ENCODE assay signal across 8 cellular contexts in genomic region chr9:128192601-128193371, GRCh38. TPM values are rescaled to one million over a fixed set of nuclear protein-coding genes. Genes with fewer than 3 reads are reported as not detected.
DNase-seq lines count a peak whose midpoint lies in the region; ATAC-seq and TF ChIP-seq lines count a peak whose summit lies in the region.

No MANE protein-coding gene starts in this region.

- no peaks in the 10 kb centered on the region for H3K27me3 ChIP-seq in CD4-positive, alpha-beta T cell (ENCODE audit: control insufficient read depth, insufficient read depth, low read length)
- H3K27me3 ChIP-seq in cardiac muscle cell (no peaks in the 10 kb centered on the region), psoas muscle (ENCODE audit: insufficient read depth in 3 of 3, low read length in 2 of 3) (no peaks in the 10 kb centered on the region)

- peak overlapping the region; percentile 66 for H3K4me3 Mint-ChIP-seq in CD4-positive, alpha-beta T cell
- peak overlapping the region; percentile 29 for H3K4me3 Mint-ChIP-seq in activated naive CD8-positive, alpha-beta T cell treated with anti-CD3 and anti-CD28 coated beads for 36 hours

- DNase-seq in CD4-positive, alpha-beta T cell = peak in 3 of 10 experiments; percentile 18 to 58 (median 49)
- DNase-seq in NCI-H460 (ENCODE audit: extremely low read depth, low read depth) (peak; percentile 79), cardiac muscle cell (ENCODE audit: low read depth in 1 of 2, low spot score in 1 of 2) (peak in 1 of 2 donors; percentile 88), psoas muscle (peak; percentile 87 to 95), NCI-H1417 treated with DMSO at 0.1 percent for 48 hours (lab: John Stamatoyannopoulos, UW) (no peak)
- peak; percentile 70 for DNase-seq in activated naive CD8-positive, alpha-beta T cell treated with anti-CD3 and anti-CD28 coated beads for 36 hours

- H3K27ac Mint-ChIP-seq in CD4-positive, alpha-beta T cell = peak overlapping the region; percentile 54
- no peak overlapping the region for H3K27ac Mint-ChIP-seq in activated naive CD8-positive, alpha-beta T cell treated with anti-CD3 and anti-CD28 coated beads for 36 hours

- H3K36me3 ChIP-seq in cardiac muscle cell (peaks cover 8% of the 10 kb centered on the region), psoas muscle (ENCODE audit: insufficient read depth in 1 of 2, low read depth in 1 of 2) (peaks cover 0 to 27% of the 10 kb centered on the region in 2 donors)

- ATAC-seq in CD4-positive, alpha-beta T cell (ENCODE audit: poor library complexity) = peak; percentile 65
- ATAC-seq in GM21423 (IDR thresholded peaks at IDR 0.05; ENCODE audit: unreplicated experiment) = peak; percentile 52
- peak; percentile 85 to 92 (median 90) for ATAC-seq in psoas muscle
- no peak for ATAC-seq in GM19463 (IDR thresholded peaks at IDR 0.05; ENCODE audit: unreplicated experiment)

- H3K9me3 Mint-ChIP-seq in CD4-positive, alpha-beta T cell = no peaks in the 10 kb centered on the region
- no peaks in the 10 kb centered on the region for H3K9me3 Mint-ChIP-seq in activated naive CD8-positive, alpha-beta T cell treated with anti-CD3 and anti-CD28 coated beads for 36 hours

- intact Hi-C loops in CD4-positive, alpha-beta T cell (cut with DNase I, micrococcal nuclease) = loop anchor here (5.0 to 10.0 kb wide), 3 partner anchors 62 to 390 kb away; partner anchors contain the start of genes COQ4 (in 1 of the 2), FPGS (in 1 of the 2) and TRUB2 (in 1 of the 2)
- intact Hi-C loops in psoas muscle (cut with DNase I) = loop anchor here in 1 of 2 donors (5.0 kb wide), 1 partner anchor 85 kb away; the partner anchor contains the start of genes GOLGA2 and SWI5

- H3K4me1 ChIP-seq in cardiac muscle cell (ENCODE audit: low read depth) = peaks cover 19% of the 10 kb centered on the region
- H3K4me1 ChIP-seq in psoas muscle = peaks cover 16% of the 10 kb centered on the region

- H3K4me3 ChIP-seq in cardiac muscle cell (no peak overlapping the region), psoas muscle (peak overlapping the region; percentile 89)

- no peaks in the 10 kb centered on the region for H3K9me3 ChIP-seq in CD4-positive, alpha-beta T cell (ENCODE audit: control insufficient read depth, low read length)
- H3K9me3 ChIP-seq in cardiac muscle cell (ENCODE audit: low read depth) (no peaks in the 10 kb centered on the region), psoas muscle (no peaks in the 10 kb centered on the region)

- peaks cover 25% of the 10 kb centered on the region for H3K4me1 Mint-ChIP-seq in CD4-positive, alpha-beta T cell (ENCODE audit: low read depth)
- H3K4me1 Mint-ChIP-seq in activated naive CD8-positive, alpha-beta T cell treated with anti-CD3 and anti-CD28 coated beads for 36 hours = peaks cover 24% of the 10 kb centered on the region

- H3K27me3 Mint-ChIP-seq in CD4-positive, alpha-beta T cell = no peaks in the 10 kb centered on the region
- no peaks in the 10 kb centered on the region for H3K27me3 Mint-ChIP-seq in activated naive CD8-positive, alpha-beta T cell treated with anti-CD3 and anti-CD28 coated beads for 36 hours

- peak; percentile 43 for TF ChIP-seq CTCF in CD4-positive, alpha-beta T cell (IDR thresholded peaks at IDR 0.05)
- peak; percentile 38 for TF ChIP-seq CTCF in cardiac muscle cell (IDR thresholded peaks at IDR 0.05; ENCODE audit: low read depth, low read length)
- peak; percentile 37 for TF ChIP-seq CTCF in psoas muscle (IDR thresholded peaks at IDR 0.05)

- peaks cover 26% of the 10 kb centered on the region for H3K36me3 Mint-ChIP-seq in CD4-positive, alpha-beta T cell (ENCODE audit: low read depth)
- H3K36me3 Mint-ChIP-seq in activated naive CD8-positive, alpha-beta T cell treated with anti-CD3 and anti-CD28 coated beads for 36 hours = peaks cover 16% of the 10 kb centered on the region

- WGBS in psoas muscle, 3 donors = 13 to 20% (median 17%) methylated on average over 54 to 56 of the region's 56 CpGs

- H3K27ac ChIP-seq in CD4-positive, alpha-beta T cell (ENCODE audit: low read depth, low read length) = no peak overlapping the region
- no peak overlapping the region for H3K27ac ChIP-seq in cardiac muscle cell
- peak overlapping the region; percentile 90 for H3K27ac ChIP-seq in psoas muscle

- CTCF ChIA-PET in CD4-positive, alpha-beta T cell (lab: Charles Lee) = interaction anchor here (0.7 to 1.8 kb wide), 3 partner anchors 11 to 86 kb away, joined by 3 to 4 read pairs (median 3); partner anchors contain the start of gene DNM1

- POLR2A ChIA-PET in CD4-positive, alpha-beta T cell (lab: Charles Lee) = interaction anchor here (0.9 kb wide), 3 partner anchors 11 to 32 kb away, joined by 3 read pairs; no protein-coding TSS in a partner anchor

RNA-seq across cellular contexts. Expression of gene CIZ1, which starts 1.4 kb away (rescaled TPM):
- 100 to 1,000 TPM; 106 to 107 TPM for total RNA-seq in CD4-positive, alpha-beta T cell
- total RNA-seq in NCI-H460 (2014; rRNA removed; shearing (Covaris generic)) = 51.0 and 56.6 TPM in 2 replicates
- 80.2 and 91.2 TPM in 2 replicates for polyA plus RNA-seq in NCI-H460 (2014; cell fraction: nucleus; rRNA removed)
- 10 to 100 TPM; 86.8 to 91.3 TPM for total RNA-seq in activated naive CD8-positive, alpha-beta T cell treated with anti-CD3 and anti-CD28 coated beads for 36 hours
- total RNA-seq in cardiac muscle cell (63.1 and 105 TPM in 2 replicates), psoas muscle (100 to 1,000 TPM in 3 of 4 donors, 10 to 100 TPM in 1; 86.0 to 119 (median 109) TPM)
- polyA plus RNA-seq in cardiac muscle cell (95.0 and 119 TPM in 2 replicates), psoas muscle (10 to 100 TPM; 36.2 to 84.7 (median 49.9) TPM)

RNA-seq across cellular contexts. Expression of gene DNM1, which starts 10.4 kb away (rescaled TPM):
- 1 to 10 TPM; 1.8 to 2.5 TPM for total RNA-seq in CD4-positive, alpha-beta T cell
- 1.0 and 1.2 TPM in 2 replicates for total RNA-seq in NCI-H460 (2014; rRNA removed; shearing (Covaris generic))
- 3.8 and 6.9 TPM in 2 replicates for polyA plus RNA-seq in NCI-H460 (2014; cell fraction: nucleus; rRNA removed)
- under 1 TPM; 0.37 to 0.58 TPM for total RNA-seq in activated naive CD8-positive, alpha-beta T cell treated with anti-CD3 and anti-CD28 coated beads for 36 hours
- total RNA-seq in cardiac muscle cell (17.6 and 42.3 TPM in 2 replicates), psoas muscle (1 to 10 TPM; 1.2 to 5.4 (median 3.2) TPM)
- polyA plus RNA-seq in cardiac muscle cell (24.3 and 47.2 TPM in 2 replicates), psoas muscle (1 to 10 TPM; 1.1 to 2.4 (median 1.5) TPM)

RNA-seq across cellular contexts. Expression of gene BBLN, which starts 32.7 kb away (rescaled TPM):
- 10 to 100 TPM; 53.6 to 55.9 TPM for total RNA-seq in CD4-positive, alpha-beta T cell
- 86.7 and 113 TPM in 2 replicates for total RNA-seq in NCI-H460 (2014; rRNA removed; shearing (Covaris generic))
- polyA plus RNA-seq in NCI-H460 (2014; cell fraction: nucleus; rRNA removed) = 106 and 177 TPM in 2 replicates
- total RNA-seq in activated naive CD8-positive, alpha-beta T cell treated with anti-CD3 and anti-CD28 coated beads for 36 hours = 10 to 100 TPM; 74.1 to 77.3 TPM
- total RNA-seq in cardiac muscle cell = 595 and 729 TPM in 2 replicates
- polyA plus RNA-seq in cardiac muscle cell = 243 and 262 TPM in 2 replicates
- total RNA-seq in psoas muscle = 10 to 100 TPM; 14.0 to 21.3 (median 17.8) TPM
- polyA plus RNA-seq in psoas muscle = 10 to 100 TPM; 23.1 to 36.2 (median 27.8) TPM

RNA-seq across cellular contexts. Expression of gene LCN2, which starts 43.5 kb away (rescaled TPM):
- total RNA-seq in CD4-positive, alpha-beta T cell = not detected
- not detected in 2 replicates for total RNA-seq in NCI-H460 (2014; rRNA removed; shearing (Covaris generic))
- polyA plus RNA-seq in NCI-H460 (2014; cell fraction: nucleus; rRNA removed) = not detected in 2 replicates
- total RNA-seq in activated naive CD8-positive, alpha-beta T cell treated with anti-CD3 and anti-CD28 coated beads for 36 hours = not detected
- total RNA-seq in cardiac muscle cell (not detected in 2 replicates), psoas muscle (1 to 10 TPM in 2 of 4 donors, under 1 TPM in 1, not detected in 1; 0.47 to 2.1 (median 1.4) TPM)
- polyA plus RNA-seq in cardiac muscle cell (1.2 TPM in 1 of 2 replicates, not detected in the other), psoas muscle (under 1 TPM; 0.08 to 0.90 (median 0.69) TPM)
